1 cellular context compared by ENCODE assay signal in the genomic region with DNA sequence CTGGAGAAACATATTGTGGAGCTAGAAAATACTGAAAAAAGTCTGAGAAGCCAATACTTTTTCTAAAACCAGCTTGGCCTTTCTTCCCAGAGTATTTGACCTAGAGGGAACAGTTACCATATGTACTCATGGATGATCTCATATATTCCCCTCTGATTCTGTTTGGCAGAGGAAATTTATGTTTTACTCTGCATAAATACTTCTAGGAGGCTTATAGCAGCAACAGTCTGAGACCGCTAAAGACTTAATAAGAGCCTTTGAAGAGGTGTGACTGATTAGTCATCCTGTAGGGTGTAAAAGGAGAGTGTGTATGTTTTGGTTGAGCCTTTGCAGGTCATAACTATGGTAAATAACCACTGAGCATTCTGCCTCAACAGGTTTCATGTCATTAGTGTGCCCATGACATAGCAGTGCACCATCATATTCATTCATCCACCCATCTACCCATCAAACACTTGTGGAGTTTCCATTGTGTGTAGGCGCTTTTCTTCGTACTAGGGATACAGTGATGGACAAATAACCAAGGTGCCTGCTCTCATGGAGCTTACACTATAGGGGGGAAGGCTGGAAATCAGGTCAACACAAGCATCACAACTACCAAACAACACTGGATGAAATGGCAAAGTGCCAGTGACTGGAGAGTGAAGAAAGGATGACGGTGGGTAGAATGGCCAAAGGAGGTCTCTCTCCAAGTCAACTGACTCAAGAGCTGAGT.
TF ChIP-seq lines count a peak whose summit lies in the region.

No MANE protein-coding gene starts in this region.

TF ChIP-seq in IMR-90, 13 proteins besides CTCF, POLR2A, EP300 and RAD21 (continued from another document):
- TF ChIP-seq USF2 (IDR thresholded peaks at IDR 0.05; ENCODE audit: low read depth, low read length) (no peak), MXI1 (IDR thresholded peaks at IDR 0.05; ENCODE audit: borderline replicate concordance, low read depth, low read length) (no peak), RFX5 (IDR thresholded peaks at IDR 0.05; ENCODE audit: low read depth, low read length) (no peak), RCOR1 (IDR thresholded peaks at IDR 0.05; ENCODE audit: insufficient replicate concordance, low read length) (no peak), SMC3 (IDR thresholded peaks at IDR 0.05; ENCODE audit: low read depth, low read length) (no peak)
